10 cellular contexts compared by ENCODE assay signal in genomic region chr7:157691521-157692155, GRCh38.
DNase-seq lines count a peak whose midpoint lies in the region; ATAC-seq and TF ChIP-seq lines count a peak whose summit lies in the region.
"Had no signal": no experiment of that assay in that cellular context is flagged by ENCODE, and none has a peak within 500 bp of the region (broad histone marks: within the 10 kb centered on the region; RNA-seq: fewer than 3 reads in every experiment).

No MANE protein-coding gene starts in this region.

- ATAC-seq in SK-N-SH treated with all-trans-retinoic acid at 6 μM for 48 hours (no peak), GM19452 (IDR thresholded peaks at IDR 0.05; ENCODE audit: unreplicated experiment) (no peak)
- no peak for ATAC-seq in stimulated activated naive B cell treated with anti-CD40 and anti-IgM and Interleukin-4, amounts not matched to agents 10 μg/mL and 1 μg/mL and 100 μg/mL, for 72 hours (replicated peaks)
- ATAC-seq: foreskin keratinocyte had no signal

- no peak overlapping the region for H2AFZ ChIP-seq in SK-N-SH (ENCODE audit: low read depth)

- H3K36me3 ChIP-seq in SK-N-SH (replicated peaks in 1 of 2; ENCODE audit: control insufficient read depth in 1 of 2, insufficient read depth in 2 of 2, low read length in 1 of 2) (no peaks in the 10 kb centered on the region), iPS-20b (ENCODE audit: insufficient read depth, low read depth, low read length) (no peaks in the 10 kb centered on the region)

- no peaks in the 10 kb centered on the region for H3K9me2 ChIP-seq in SK-N-SH

- no peaks in the 10 kb centered on the region for H3K27me3 ChIP-seq in SK-N-SH (ENCODE audit: insufficient read depth)
- peaks cover 83% of the 10 kb centered on the region for H3K27me3 ChIP-seq in iPS-20b (ENCODE audit: insufficient read depth, low read length)

- H4K20me1 ChIP-seq in SK-N-SH (ENCODE audit: insufficient read depth) = no peaks in the 10 kb centered on the region

- peak overlapping the region; percentile 8 to 44 for H3K4me3 Mint-ChIP-seq in stimulated activated naive B cell treated with anti-CD40 and anti-IgM and Interleukin-4, amounts not matched to agents 10 μg/mL and 1 μg/mL and 100 μg/mL, for 72 hours

- peak; percentile 56 for DNase-seq in SK-N-SH
- DNase-seq in activated CD8-positive, alpha-beta memory T cell treated with anti-CD3 and anti-CD28 coated beads, Interleukin-2, amount 50 U/mL, for 48 hours = peak; percentile 52
- no peak for DNase-seq in stimulated activated naive B cell treated with anti-CD40 and anti-IgM and Interleukin-4, amounts not matched to agents 10 μg/mL and 1 μg/mL and 100 μg/mL, for 72 hours
- DNase-seq in GM10266 (ENCODE audit: extremely low spot score) = no peak
- no peak for DNase-seq in SIG-M5 (lab: John Stamatoyannopoulos, UW)
- DNase-seq: NCI-H82 had no signal

- H3K79me2 ChIP-seq in SK-N-SH (ENCODE audit: insufficient read depth) = peaks cover 5% of the 10 kb centered on the region; the same call in 1 of the 2 replicates

- CTCF ChIA-PET in SK-N-SH (lab: Yijun Ruan, JAX) = interaction anchor here (1.6 to 2.2 kb wide), 3 partner anchors 9 to 60 kb away, joined by 3 to 10 read pairs (median 6); no protein-coding TSS in a partner anchor

- peaks cover 25 to 50% of the 10 kb centered on the region in 2 donors for H3K27me3 Mint-ChIP-seq in stimulated activated naive B cell treated with anti-CD40 and anti-IgM and Interleukin-4, amounts not matched to agents 10 μg/mL and 1 μg/mL and 100 μg/mL, for 72 hours

- H3K4me1 ChIP-seq in SK-N-SH (ENCODE audit: control insufficient read depth in 1 of 2, insufficient read depth in 2 of 2, low read depth in 1 of 2, low read length in 1 of 2) (peaks cover 0 to 17% of the 10 kb centered on the region in 2 experiments; a peak in 1 of 4 replicates), iPS-20b (ENCODE audit: insufficient read depth, low read length) (no peaks in the 10 kb centered on the region)
- H3K4me1 ChIP-seq: foreskin keratinocyte had no signal

- peaks cover 14% of the 10 kb centered on the region for H3F3A ChIP-seq in SK-N-SH (replicated peaks; ENCODE audit: insufficient read depth)

- no peaks in the 10 kb centered on the region for H3K9me3 Mint-ChIP-seq in stimulated activated naive B cell treated with anti-CD40 and anti-IgM and Interleukin-4, amounts not matched to agents 10 μg/mL and 1 μg/mL and 100 μg/mL, for 72 hours

- TF ChIP-seq CTCF in SK-N-SH (IDR thresholded peaks at IDR 0.05) (no peak), GM10266 (IDR thresholded peaks at IDR 0.05; ENCODE audit: control insufficient read depth, insufficient read depth, low read depth, missing control alignments) (no peak)

- H3K36me3 Mint-ChIP-seq in stimulated activated naive B cell treated with anti-CD40 and anti-IgM and Interleukin-4, amounts not matched to agents 10 μg/mL and 1 μg/mL and 100 μg/mL, for 72 hours = no peaks in the 10 kb centered on the region

- WGBS in SK-N-SH (ENCODE audit: low lambda C conversion rate) = 87% methylated on average over 43 of the region's 46 CpGs

- H3K27ac ChIP-seq in SK-N-SH (ENCODE audit: low read depth in 2 of 2, low read length in 1 of 2) (peak overlapping the region in 1 of 2 experiments; percentile 62; a peak in 2 of 4 replicates), iPS-20b (ENCODE audit: low read length) (no peak overlapping the region)
- H3K27ac ChIP-seq: foreskin keratinocyte had no signal

- H3K4me3 ChIP-seq in SK-N-SH (ENCODE audit: low read depth in 2 of 2, low read length in 1 of 2) (no peak overlapping the region), iPS-20b (ENCODE audit: low read length) (peak overlapping the region; percentile 50; the same call in 1 of the 2 replicates)

- H3K4me2 ChIP-seq in SK-N-SH = no peak overlapping the region

- H3K27ac Mint-ChIP-seq in stimulated activated naive B cell treated with anti-CD40 and anti-IgM and Interleukin-4, amounts not matched to agents 10 μg/mL and 1 μg/mL and 100 μg/mL, for 72 hours = peak overlapping the region; percentile 14

- no peak for TF ChIP-seq EP300 in SK-N-SH (IDR thresholded peaks at IDR 0.05; ENCODE audit: borderline replicate concordance in 1 of 2, low read depth in 1 of 2, low read length in 1 of 2)

- no peak for TF ChIP-seq RAD21 in SK-N-SH (IDR thresholded peaks at IDR 0.05; ENCODE audit: low read length)

- POLR2A ChIA-PET in SK-N-SH (lab: Yijun Ruan, JAX) = interaction anchor here (1.4 kb wide), 1 partner anchor 19 kb away, joined by 4 read pairs; no protein-coding TSS in a partner anchor

- peaks cover 8 to 9% of the 10 kb centered on the region in 2 donors for H3K4me1 Mint-ChIP-seq in stimulated activated naive B cell treated with anti-CD40 and anti-IgM and Interleukin-4, amounts not matched to agents 10 μg/mL and 1 μg/mL and 100 μg/mL, for 72 hours

- H3K9ac ChIP-seq in SK-N-SH (no peak overlapping the region), iPS-20b (ENCODE audit: low read depth, low read length) (no peak overlapping the region)

- H3K9me3 ChIP-seq in SK-N-SH (no peaks in the 10 kb centered on the region), iPS-20b (ENCODE audit: insufficient read depth, low read depth, low read length) (peaks cover 26% of the 10 kb centered on the region)

TF ChIP-seq in SK-N-SH, 30 proteins besides CTCF, POLR2A, EP300 and RAD21:
- TF ChIP-seq TEAD4 (IDR thresholded peaks at IDR 0.05; ENCODE audit: borderline replicate concordance, insufficient read depth) (no peak), EZH2phosphoT487 (IDR thresholded peaks at IDR 0.05; ENCODE audit: borderline replicate concordance, low read depth) (no peak), YY1 (IDR thresholded peaks at IDR 0.05; ENCODE audit: low read depth) (no peak), NRF1 (IDR thresholded peaks at IDR 0.05; ENCODE audit: low read depth, low read length) (no peak), TCF12 (IDR thresholded peaks at IDR 0.05) (no peak)
- TF ChIP-seq, protein P1, sequence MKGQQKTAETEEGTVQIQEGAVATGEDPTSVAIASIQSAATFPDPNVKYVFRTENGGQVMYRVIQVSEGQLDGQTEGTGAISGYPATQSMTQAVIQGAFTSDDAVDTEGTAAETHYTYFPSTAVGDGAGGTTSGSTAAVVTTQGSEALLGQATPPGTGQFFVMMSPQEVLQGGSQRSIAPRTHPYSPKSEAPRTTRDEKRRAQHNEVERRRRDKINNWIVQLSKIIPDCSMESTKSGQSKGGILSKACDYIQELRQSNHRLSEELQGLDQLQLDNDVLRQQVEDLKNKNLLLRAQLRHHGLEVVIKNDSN (IDR thresholded peaks at IDR 0.05; ENCODE audit: borderline replicate concordance, low read depth) = no peak
TF ChIP-seq in SK-N-SH: peak in this region for 0.

TF ChIP-seq in SK-N-SH treated with all-trans-retinoic acid at 6 μM for 48 hours, 23 proteins besides CTCF, POLR2A, EP300 and RAD21:
- TF ChIP-seq CREB5 (CRISPR knock-in tag; IDR thresholded peaks at IDR 0.05; ENCODE audit: low read depth) (no peak), ZNF70 (CRISPR knock-in tag; IDR thresholded peaks at IDR 0.05) (no peak), ZFP30 (CRISPR knock-in tag; IDR thresholded peaks at IDR 0.05) (no peak), BACH2 (CRISPR knock-in tag; IDR thresholded peaks at IDR 0.05; ENCODE audit: borderline replicate concordance) (no peak), TOX (CRISPR knock-in tag; IDR thresholded peaks at IDR 0.05; ENCODE audit: borderline replicate concordance) (no peak), TCF4 (CRISPR knock-in tag; IDR thresholded peaks at IDR 0.05; ENCODE audit: borderline replicate concordance) (no peak), ARNTL (CRISPR knock-in tag; IDR thresholded peaks at IDR 0.05; ENCODE audit: borderline replicate concordance, low read depth) (no peak), OSR1 (CRISPR knock-in tag; IDR thresholded peaks at IDR 0.05) (no peak), TSHZ2 (CRISPR knock-in tag; IDR thresholded peaks at IDR 0.05) (no peak), PPARA (CRISPR knock-in tag; IDR thresholded peaks at IDR 0.05; ENCODE audit: borderline replicate concordance) (no peak), SNAI2 (CRISPR knock-in tag; IDR thresholded peaks at IDR 0.05) (no peak)
TF ChIP-seq in SK-N-SH treated with all-trans-retinoic acid at 6 μM for 48 hours: peak in this region for 0.

Comparison
In these comparisons a context has a peak if more than half of its experiments do, and no peak if none do; other contexts are left out.
1. DNase-seq: peak in SK-N-SH (single experiment) and activated CD8-positive, alpha-beta memory T cell treated with anti-CD3 and anti-CD28 coated beads, Interleukin-2, amount 50 U/mL, for 48 hours (single experiment); none in stimulated activated naive B cell treated with anti-CD40 and anti-IgM and Interleukin-4, amounts not matched to agents 10 μg/mL and 1 μg/mL and 100 μg/mL, for 72 hours (single experiment), GM10266 (single experiment) and SIG-M5 (single experiment).